1 cellular context compared by ENCODE assay signal in genomic region chr2:98043101-98043500, GRCh38.
TF ChIP-seq lines count a peak whose summit lies in the region.

No MANE protein-coding gene starts in this region.

TF ChIP-seq in GM23338, 12 proteins besides CTCF, POLR2A, EP300 and RAD21:
- TF ChIP-seq ZNF462 (CRISPR knock-in tag; IDR thresholded peaks at IDR 0.05) (0 out of 2 replicates have a peak, but pooled peaks have one; percentile 20), JUNB (IDR thresholded peaks at IDR 0.05; ENCODE audit: unreplicated experiment) (no peak), ZNF331 (CRISPR knock-in tag; IDR thresholded peaks at IDR 0.05; ENCODE audit: low read depth) (no peak), STAT1 (IDR thresholded peaks at IDR 0.05; ENCODE audit: unreplicated experiment) (no peak)
